In the genomic region with DNA sequence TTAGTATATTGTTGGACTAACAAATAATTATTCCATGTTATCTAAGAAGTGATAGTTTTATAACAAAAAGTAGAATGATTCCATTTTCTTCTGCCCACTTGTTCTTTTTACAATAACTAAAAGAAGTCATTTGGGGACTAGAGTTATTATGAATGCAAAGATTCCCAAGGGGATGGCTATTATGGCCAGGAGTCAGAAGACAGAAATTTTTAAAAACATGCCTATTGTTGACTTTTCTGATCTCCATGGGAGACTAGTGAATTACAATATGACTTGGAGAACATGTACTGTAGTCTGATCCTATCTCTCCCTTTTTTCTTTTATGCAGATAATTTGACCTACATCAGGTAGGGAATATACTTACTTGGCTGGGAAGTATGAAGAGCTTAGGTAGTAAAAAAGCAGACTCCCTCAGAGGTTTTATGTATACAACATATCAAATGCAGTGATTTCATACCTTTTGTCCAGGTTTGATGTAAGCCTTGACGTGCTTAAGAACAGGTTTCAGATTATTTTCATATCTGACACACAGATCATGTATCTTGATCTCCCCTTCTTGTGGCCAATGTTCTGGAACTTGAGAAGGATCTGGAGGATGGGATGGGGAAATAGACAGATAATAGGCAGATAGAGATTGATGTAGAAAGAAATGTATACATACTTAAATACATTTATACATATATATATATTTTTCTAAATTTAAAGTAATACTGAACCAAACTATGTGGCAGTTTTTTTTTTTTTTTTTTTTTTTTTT, we compare ENCODE assay signal across 1 cellular context.
TF ChIP-seq lines count a peak whose summit lies in the region.

No MANE protein-coding gene starts in this region.

TF ChIP-seq in HepG2, 621 proteins besides CTCF, POLR2A, EP300 and RAD21 (continued from another document):
- TF ChIP-seq, protein P1, sequence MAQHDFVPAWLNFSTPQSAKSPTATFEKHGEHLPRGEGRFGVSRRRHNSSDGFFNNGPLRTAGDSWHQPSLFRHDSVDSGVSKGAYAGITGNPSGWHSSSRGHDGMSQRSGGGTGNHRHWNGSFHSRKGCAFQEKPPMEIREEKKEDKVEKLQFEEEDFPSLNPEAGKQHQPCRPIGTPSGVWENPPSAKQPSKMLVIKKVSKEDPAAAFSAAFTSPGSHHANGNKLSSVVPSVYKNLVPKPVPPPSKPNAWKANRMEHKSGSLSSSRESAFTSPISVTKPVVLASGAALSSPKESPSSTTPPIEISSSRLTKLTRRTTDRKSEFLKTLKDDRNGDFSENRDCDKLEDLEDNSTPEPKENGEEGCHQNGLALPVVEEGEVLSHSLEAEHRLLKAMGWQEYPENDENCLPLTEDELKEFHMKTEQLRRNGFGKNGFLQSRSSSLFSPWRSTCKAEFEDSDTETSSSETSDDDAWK (CRISPR knock-in tag; IDR thresholded peaks at IDR 0.05): no peak
- TF ChIP-seq EED (CRISPR knock-in tag; IDR thresholded peaks at IDR 0.05): no peak
- no peak for TF ChIP-seq ARNTL (CRISPR knock-in tag; IDR thresholded peaks at IDR 0.05)
- TF ChIP-seq GATAD2A (CRISPR knock-in tag; IDR thresholded peaks at IDR 0.05): no peak
- no peak for TF ChIP-seq ATF2 (CRISPR knock-in tag; IDR thresholded peaks at IDR 0.05)
- no peak for TF ChIP-seq ZXDC (CRISPR knock-in tag; IDR thresholded peaks at IDR 0.05)
- no peak for TF ChIP-seq ZNF431 (CRISPR knock-in tag; IDR thresholded peaks at IDR 0.05; ENCODE audit: borderline replicate concordance, low read depth)
- TF ChIP-seq ARHGAP35 (CRISPR knock-in tag; IDR thresholded peaks at IDR 0.05; ENCODE audit: borderline replicate concordance): no peak
- no peak for TF ChIP-seq SUZ12 (IDR thresholded peaks at IDR 0.05; ENCODE audit: low read depth, low read length)
- TF ChIP-seq ZNF513 (CRISPR knock-in tag; conservative IDR thresholded peaks at IDR 0.05): no peak
- no peak for TF ChIP-seq THYN1 (CRISPR knock-in tag; IDR thresholded peaks at IDR 0.05; ENCODE audit: borderline replicate concordance, low read depth)
